Comparison of ENCODE assay signal across 1 cellular context in the genomic region with DNA sequence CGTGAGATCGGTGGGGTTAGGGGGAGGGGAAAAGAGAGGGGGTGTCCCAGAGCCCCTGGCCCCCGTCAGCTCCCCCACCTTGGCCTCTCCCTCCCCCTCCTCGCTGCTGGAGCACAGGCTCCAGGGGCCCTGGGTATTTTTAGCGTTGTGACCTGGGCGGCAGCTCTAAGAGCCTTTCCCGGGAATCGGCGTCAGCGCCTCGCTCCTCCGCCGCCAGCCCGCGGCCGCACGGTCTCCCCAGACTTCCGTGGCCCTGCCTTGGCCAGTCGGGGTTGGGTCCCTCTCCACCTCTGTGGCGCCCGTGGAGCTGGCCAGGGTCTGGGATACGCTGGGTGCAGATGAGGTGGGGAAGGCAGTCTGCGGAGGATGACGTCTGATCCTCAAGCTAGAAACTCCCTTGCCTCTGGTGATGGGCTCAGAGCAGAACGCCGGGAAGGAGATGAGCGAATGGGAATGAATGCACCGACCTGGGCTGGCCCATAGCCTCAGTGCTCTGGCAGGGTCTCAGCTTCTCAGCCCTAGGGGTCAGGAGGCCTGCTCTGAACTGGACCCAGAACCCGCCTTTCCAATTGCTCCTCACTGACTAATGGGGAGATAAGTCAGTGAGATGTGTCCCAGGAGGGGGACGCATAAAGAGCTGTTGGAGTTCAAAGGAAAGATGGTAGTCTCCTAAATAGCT.
TF ChIP-seq lines count a peak whose summit lies in the region.

No MANE protein-coding gene starts in this region.

TF ChIP-seq in H1, 55 proteins besides CTCF, POLR2A, EP300 and RAD21:
- TF ChIP-seq TAF1 (IDR thresholded peaks at IDR 0.05; ENCODE audit: low read depth, low read length) (0 out of 2 replicates have a peak, but pooled peaks have one; percentile 21), TBP (IDR thresholded peaks at IDR 0.05; ENCODE audit: low read depth, low read length) (peak; percentile 33; the same call in 1 of the 2 replicates), SIN3A (conservative IDR thresholded peaks at IDR 0.05 in 1 of 2, IDR thresholded peaks at IDR 0.05 in 1 of 2; ENCODE audit: low read depth in 1 of 2, low read length in 2 of 2) (0 out of 4 replicates have a peak, but pooled peaks of 1 of the 2 experiments have one; percentile 13), TEAD4 (IDR thresholded peaks at IDR 0.05; ENCODE audit: low read depth, low read length) (no peak), JUN (IDR thresholded peaks at IDR 0.05; ENCODE audit: low read depth, low read length) (no peak), ASH2L (IDR thresholded peaks at IDR 0.05; ENCODE audit: low read length) (peak; percentile 17), TCF12 (IDR thresholded peaks at IDR 0.05; ENCODE audit: low read depth, low read length) (no peak), PHF8 (conservative IDR thresholded peaks at IDR 0.05; ENCODE audit: low read depth, low read length) (peak; percentile 30; the same call in 1 of the 2 replicates)
